Comparison of ENCODE assay signal across 9 cellular contexts in genomic region chr12:124480469-124481256, GRCh38.
DNase-seq lines count a peak whose midpoint lies in the region; ATAC-seq and TF ChIP-seq lines count a peak whose summit lies in the region.
"Had no signal": no experiment of that assay in that cellular context is flagged by ENCODE, and none has a peak within 500 bp of the region (broad histone marks: within the 10 kb centered on the region; RNA-seq: fewer than 3 reads in every experiment).

No MANE protein-coding gene starts in this region.

- H2AFZ ChIP-seq in Karpas-422 (ENCODE audit: low read length) = no peak overlapping the region

- peaks cover 56% of the 10 kb centered on the region for H3K79me2 ChIP-seq in Karpas-422 (ENCODE audit: low read length)

- H3K36me3 ChIP-seq in Karpas-422 (ENCODE audit: insufficient read depth, low read length) (peaks cover 40% of the 10 kb centered on the region), heart right ventricle (peaks cover 0 to 82% (median 37%) of the 10 kb centered on the region in 9 donors)

- intact Hi-C loops in heart right ventricle (cut with DNase I) = no loop called here

- H3K9me3 ChIP-seq in Karpas-422 (ENCODE audit: low read length) (no peaks in the 10 kb centered on the region), heart right ventricle (no peaks in the 10 kb centered on the region)
- H3K9me3 ChIP-seq: neutrophil had no signal

- WGBS in heart right ventricle, 2 donors = 31 to 35% methylated on average over 15 of the region's 15 CpGs

- DNase-seq in H4 (ENCODE audit: low spot score) (peak; percentile 93), Karpas-422 (no peak), heart right ventricle (peak in 1 of 2 donors; percentile 64), occipital lobe (lab: John Stamatoyannopoulos, UW) (no peak), NCI-H2029 treated with DMSO at 0.1 percent for 48 hours (lab: John Stamatoyannopoulos, UW) (no peak)
- DNase-seq in activated CD8-positive, alpha-beta memory T cell treated with anti-CD3 and anti-CD28 coated beads, Interleukin-2, amount 50 U/mL, for 48 hours = peak; percentile 66
- peak in 2 of 3 donors; percentile 20 to 37 for DNase-seq in stimulated activated CD4-positive, alpha-beta T cell treated with anti-CD3 and anti-CD28 coated beads, TNF-alpha, amount 100 ng/mL, for 48 hours (ENCODE audit: low read depth in 3 of 3)

- no peaks in the 10 kb centered on the region for H3K9me2 ChIP-seq in Karpas-422 (replicated peaks; ENCODE audit: insufficient read depth, low read length)

- ATAC-seq in GM18517 (IDR thresholded peaks at IDR 0.05; ENCODE audit: unreplicated experiment) (peak; percentile 78), heart right ventricle (peak in 7 of 8 donors; percentile 18 to 41 (median 23))

- no peaks in the 10 kb centered on the region; the same call in 1 of the 2 replicates for H4K20me1 ChIP-seq in Karpas-422 (ENCODE audit: insufficient read depth, low read depth, low read length)

- H3K4me3 ChIP-seq in Karpas-422 (ENCODE audit: low read length) (no peak overlapping the region), heart right ventricle (no peak overlapping the region)

- TF ChIP-seq CTCF in heart right ventricle (IDR thresholded peaks at IDR 0.05) = peak in 1 of 9 donors; percentile 6

- H3K4me1 ChIP-seq in Karpas-422 (ENCODE audit: low read length) = peaks cover 20% of the 10 kb centered on the region
- peaks cover 5 to 44% (median 21%) of the 10 kb centered on the region in 9 donors for H3K4me1 ChIP-seq in heart right ventricle

- H3K27ac ChIP-seq in Karpas-422 (ENCODE audit: low read length) (peak overlapping the region; percentile 65), heart right ventricle (peak overlapping the region in 8 of 10 donors; percentile 14 to 80 (median 47))
- H3K27ac ChIP-seq: neutrophil had no signal

- H3K4me2 ChIP-seq in Karpas-422 (ENCODE audit: low read depth, low read length, poor library complexity, severe bottlenecking) = no peak overlapping the region

- H3K27me3 ChIP-seq in Karpas-422 (ENCODE audit: low read length) (no peaks in the 10 kb centered on the region), heart right ventricle (no peaks in the 10 kb centered on the region)
- H3K27me3 ChIP-seq: neutrophil had no signal

- H3K9ac ChIP-seq in Karpas-422 (ENCODE audit: low read length) = no peak overlapping the region

Comparison
In these comparisons a context has a peak if more than half of its experiments do, and no peak if none do; other contexts are left out.
1. DNase-seq: peak in H4 (single experiment), activated CD8-positive, alpha-beta memory T cell treated with anti-CD3 and anti-CD28 coated beads, Interleukin-2, amount 50 U/mL, for 48 hours (single experiment) and stimulated activated CD4-positive, alpha-beta T cell treated with anti-CD3 and anti-CD28 coated beads, TNF-alpha, amount 100 ng/mL, for 48 hours (2 of 3); none in Karpas-422 (single experiment), occipital lobe (single experiment) and NCI-H2029 treated with DMSO at 0.1 percent for 48 hours (single experiment).